In the genomic region with DNA sequence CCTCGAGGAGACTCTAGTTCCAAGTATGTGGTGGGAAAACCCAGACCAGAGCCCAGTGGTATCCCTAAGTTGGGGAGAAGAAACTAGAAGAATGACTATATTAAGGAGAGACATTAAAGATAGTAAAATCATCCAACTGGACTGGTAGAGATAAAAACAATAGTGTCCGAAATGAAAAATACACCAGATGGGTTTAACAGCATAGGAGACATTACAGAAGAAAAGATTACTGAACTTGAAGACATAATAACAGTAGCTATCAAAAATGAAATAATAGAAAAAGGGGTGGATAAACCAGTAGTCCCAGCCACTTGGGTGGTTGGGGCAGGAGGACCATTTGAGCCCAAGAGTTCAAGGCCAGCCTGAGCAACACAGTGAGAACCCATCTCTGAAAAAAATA, we compare ENCODE assay signal across 29 cellular contexts.
"Had no signal": no experiment of that assay in that cellular context is flagged by ENCODE, and none has a peak within 500 bp of the region (broad histone marks: within the 10 kb centered on the region; RNA-seq: fewer than 3 reads in every experiment).

No MANE protein-coding gene starts in this region.

- ATAC-seq: activated naive CD4-positive, alpha-beta T cell treated with anti-CD3 and anti-CD28 coated beads, Interleukin-2, amount 50 U/mL, for 72 hours; activated T-cell treated with anti-CD3 and anti-CD28 coated beads, Interleukin-2, amount 50 U/mL, for 72 hours; esophagus mucosa had no signal

- H3K27ac Mint-ChIP-seq: activated CD4-positive, alpha-beta memory T cell treated with anti-CD3 and anti-CD28 coated beads, Interleukin-2, amount 10 ng/mL, durations not matched to agents 7 days and 5 days; activated CD4-positive, alpha-beta T cell treated with anti-CD3 and anti-CD28 coated beads, Interleukin-2, amount 10 ng/mL, durations not matched to agents 7 days and 5 days; activated naive CD4-positive, alpha-beta T cell treated with anti-CD3 and anti-CD28 coated beads, Interleukin-2, amount 10 ng/mL, durations not matched to agents 7 days and 5 days; activated naive CD4-positive, alpha-beta T cell treated with anti-CD3 and anti-CD28 coated beads, Interleukin-2, amount 50 U/mL, for 72 hours; activated naive CD8-positive, alpha-beta T cell treated with anti-CD3 and anti-CD28 coated beads, Interleukin-2, amount 10 ng/mL, durations not matched to agents 7 days and 5 days; activated T-cell treated with anti-CD3 and anti-CD28 coated beads, Interleukin-2, amount 50 U/mL, for 24 hours; activated T-cell treated with anti-CD3 and anti-CD28 coated beads, Interleukin-2, amount 50 U/mL, for 72 hours; brain; dendritic cell treated with granulocyte-macrophage colony-stimulating factor and Interleukin-4, amounts not matched to agents 40 ng/mL and 50 ng/mL, for 4 days; endodermal cell had no signal

- H3K27ac ChIP-seq: ascending aorta, breast epithelium, cardiac muscle cell, colonic mucosa, dorsolateral prefrontal cortex had no signal

- H3K27me3 Mint-ChIP-seq: activated CD4-positive, alpha-beta memory T cell treated with anti-CD3 and anti-CD28 coated beads, Interleukin-2, amount 10 ng/mL, durations not matched to agents 7 days and 5 days; activated CD4-positive, alpha-beta T cell treated with anti-CD3 and anti-CD28 coated beads, Interleukin-2, amount 10 ng/mL, durations not matched to agents 7 days and 5 days; activated naive CD4-positive, alpha-beta T cell treated with anti-CD3 and anti-CD28 coated beads, Interleukin-2, amount 10 ng/mL, durations not matched to agents 7 days and 5 days; activated naive CD8-positive, alpha-beta T cell treated with anti-CD3 and anti-CD28 coated beads, Interleukin-2, amount 10 ng/mL, durations not matched to agents 7 days and 5 days; activated T-cell treated with anti-CD3 and anti-CD28 coated beads, Interleukin-2, amount 50 U/mL, for 24 hours; brain; dendritic cell treated with granulocyte-macrophage colony-stimulating factor and Interleukin-4, amounts not matched to agents 40 ng/mL and 50 ng/mL, for 4 days had no signal

- H3K4me1 Mint-ChIP-seq: activated naive CD4-positive, alpha-beta T cell treated with anti-CD3 and anti-CD28 coated beads, Interleukin-2, amount 10 ng/mL, durations not matched to agents 7 days and 5 days; activated naive CD8-positive, alpha-beta T cell treated with anti-CD3 and anti-CD28 coated beads, Interleukin-2, amount 10 ng/mL, durations not matched to agents 7 days and 5 days; brain had no signal

- DNase-seq: activated CD4-positive, alpha-beta memory T cell treated with anti-CD3 and anti-CD28 coated beads, Interleukin-2, amount 10 ng/mL, durations not matched to agents 7 days and 5 days; activated CD4-positive, alpha-beta T cell treated with anti-CD3 and anti-CD28 coated beads for 1 hour; activated CD4-positive, alpha-beta T cell treated with anti-CD3 and anti-CD28 coated beads for 4 hours; activated CD4-positive, alpha-beta T cell treated with anti-CD3 and anti-CD28 coated beads, Interleukin-2, amount 10 ng/mL, durations not matched to agents 7 days and 5 days; activated CD4-positive, alpha-beta T cell treated with anti-CD3 and anti-CD28 coated beads, Interleukin-2, amount 50 U/mL, for 4 hours; activated CD8-positive, alpha-beta memory T cell treated with anti-CD3 and anti-CD28 coated beads, Interleukin-2, amount 50 U/mL, for 48 hours; activated gamma-delta T cell; activated naive CD4-positive, alpha-beta T cell; activated naive CD4-positive, alpha-beta T cell treated with anti-CD3 and anti-CD28 coated beads, Interleukin-2, amount 10 ng/mL, durations not matched to agents 7 days and 5 days; activated naive CD8-positive, alpha-beta T cell treated with anti-CD3 and anti-CD28 coated beads, Interleukin-2, amount 10 ng/mL, durations not matched to agents 7 days and 5 days; activated T-cell treated with anti-CD3 and anti-CD28 coated beads for 4 hours; activated T-cell treated with anti-CD3 and anti-CD28 coated beads, Interleukin-2, amount 50 U/mL, for 24 hours; activated T-cell treated with anti-CD3 and anti-CD28 coated beads, Interleukin-2, amount 50 U/mL, for 72 hours; central memory CD4-positive, alpha-beta T cell; cerebellar nuclear complex; colonic mucosa; dorsolateral prefrontal cortex; effector memory CD4-positive, alpha-beta T cell; endodermal cell; foreskin fibroblast; head of caudate nucleus; T-helper 2 cell had no signal

- H3K4me1 ChIP-seq: ascending aorta, breast epithelium, colonic mucosa had no signal

- H3K4me3 Mint-ChIP-seq: activated CD4-positive, alpha-beta memory T cell treated with anti-CD3 and anti-CD28 coated beads, Interleukin-2, amount 10 ng/mL, durations not matched to agents 7 days and 5 days; activated CD4-positive, alpha-beta T cell treated with anti-CD3 and anti-CD28 coated beads, Interleukin-2, amount 10 ng/mL, durations not matched to agents 7 days and 5 days; activated naive CD4-positive, alpha-beta T cell treated with anti-CD3 and anti-CD28 coated beads, Interleukin-2, amount 10 ng/mL, durations not matched to agents 7 days and 5 days; activated naive CD8-positive, alpha-beta T cell treated with anti-CD3 and anti-CD28 coated beads, Interleukin-2, amount 10 ng/mL, durations not matched to agents 7 days and 5 days; activated T-cell treated with anti-CD3 and anti-CD28 coated beads, Interleukin-2, amount 50 U/mL, for 24 hours; activated T-cell treated with anti-CD3 and anti-CD28 coated beads, Interleukin-2, amount 50 U/mL, for 72 hours; brain; dendritic cell treated with granulocyte-macrophage colony-stimulating factor and Interleukin-4, amounts not matched to agents 40 ng/mL and 50 ng/mL, for 4 days; endodermal cell had no signal

- H3K9me3 ChIP-seq: ascending aorta, breast epithelium, colonic mucosa had no signal

- H3K4me3 ChIP-seq: ascending aorta, breast epithelium, cardiac muscle cell, colonic mucosa, dorsolateral prefrontal cortex had no signal

- H3K36me3 ChIP-seq: breast epithelium, colonic mucosa had no signal
